Comparison of ENCODE assay signal across 11 cellular contexts in the genomic region with DNA sequence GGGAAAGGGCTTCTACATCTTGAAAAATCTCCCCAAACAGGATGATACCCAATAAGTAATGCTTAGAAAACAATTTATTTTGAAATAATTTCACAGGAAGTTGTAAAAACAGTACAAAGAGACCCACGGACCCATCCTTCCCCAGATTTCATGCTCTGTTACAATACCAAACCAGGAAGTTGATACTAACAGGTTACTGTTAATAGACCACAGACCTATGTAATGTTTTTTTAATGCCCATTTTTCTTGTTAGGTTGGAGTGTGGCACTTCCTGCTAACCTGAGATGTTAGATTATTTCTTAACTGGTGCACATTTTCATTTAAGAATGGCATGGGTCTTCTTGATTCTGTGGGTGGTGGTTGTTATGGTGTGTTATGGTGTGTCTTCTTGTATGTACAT. TPM values are rescaled to one million over a fixed set of nuclear protein-coding genes. Genes with fewer than 3 reads are reported as not detected.
DNase-seq lines count a peak whose midpoint lies in the region; ATAC-seq, FAIRE-seq and TF ChIP-seq lines count a peak whose summit lies in the region.
"Had no signal": no experiment of that assay in that cellular context is flagged by ENCODE, and none has a peak within 500 bp of the region (broad histone marks: within the 10 kb centered on the region; RNA-seq: fewer than 3 reads in every experiment).

No MANE protein-coding gene starts in this region.

- H2BK15ac ChIP-seq in mesenchymal stem cell (ENCODE audit: low read depth, poor library complexity, severe bottlenecking), result no peak overlapping the region

- no peaks in the 10 kb centered on the region for H3K27me3 ChIP-seq in CD8-positive, alpha-beta memory T cell (ENCODE audit: insufficient read depth, low read length, poor library complexity, severe bottlenecking)
- H3K27me3 ChIP-seq in mesenchymal stem cell (ENCODE audit: control insufficient read depth in 1 of 2, insufficient read depth in 1 of 2, low read length in 2 of 2) (no peaks in the 10 kb centered on the region), ascending aorta (no peaks in the 10 kb centered on the region), HepG2 (ENCODE audit: control insufficient read depth in 1 of 2, insufficient read depth in 2 of 2, low read length in 2 of 2) (no peaks in the 10 kb centered on the region)

- H3K27ac ChIP-seq in CD8-positive, alpha-beta memory T cell (ENCODE audit: low read depth, low read length), result peak overlapping the region; percentile 26
- H3K27ac ChIP-seq in mesenchymal stem cell (ENCODE audit: low read length, poor library complexity, severe bottlenecking) (peak overlapping the region; percentile 42), ascending aorta (no peak overlapping the region), HepG2 (ENCODE audit: extremely low read length, insufficient read depth, low read length) (no peak overlapping the region)

- peaks cover 89 to 97% (median 96%) of the 10 kb centered on the region in 3 donors for H3K4me1 Mint-ChIP-seq in CD8-positive, alpha-beta memory T cell
- H3K4me1 Mint-ChIP-seq in T-cell, result peaks cover 80 to 89% (median 82%) of the 10 kb centered on the region in 3 donors

- peaks cover 8% of the 10 kb centered on the region for H3K9me3 ChIP-seq in CD8-positive, alpha-beta memory T cell (ENCODE audit: low read length)
- H3K9me3 ChIP-seq in mesenchymal stem cell (ENCODE audit: control insufficient read depth, low read length) (peaks cover 6% of the 10 kb centered on the region), ascending aorta (peaks cover 0 to 4% of the 10 kb centered on the region in 2 donors), HepG2 (ENCODE audit: low read length) (peaks cover 16% of the 10 kb centered on the region; the same call in 1 of the 2 replicates)

- TF ChIP-seq POLR2A in HepG2 (IDR thresholded peaks at IDR 0.05; ENCODE audit: insufficient read depth in 1 of 2, low read depth in 2 of 2, low read length in 2 of 2), result no peak

- no peak overlapping the region for H3K4me2 ChIP-seq in mesenchymal stem cell (ENCODE audit: low read length, poor library complexity, severe bottlenecking)
- no peak overlapping the region for H3K4me2 ChIP-seq in HepG2 (ENCODE audit: low read depth, low read length)

- peak in 2 of 5 donors; percentile 47 to 65 for DNase-seq in CD8-positive, alpha-beta memory T cell
- peak in 14 of 34 experiments; percentile 17 to 49 (median 26) for DNase-seq in T-cell
- DNase-seq in mesenchymal stem cell, result no peak
- no peak for DNase-seq in ascending aorta (ENCODE audit: low spot score in 2 of 2)
- DNase-seq in midbrain (lab: John Stamatoyannopoulos, UW), result no peak
- DNase-seq in foreskin fibroblast, result no peak
- no peak for DNase-seq in HepG2 (ENCODE audit: low spot score)
- DNase-seq: DMS53, T-helper 9 cell had no signal

- peaks cover 17% of the 10 kb centered on the region for H3K79me2 ChIP-seq in HepG2 (ENCODE audit: insufficient read depth, low read length)

- H3K18ac ChIP-seq in mesenchymal stem cell (ENCODE audit: low read depth in 1 of 2, low read length in 2 of 2), result peak overlapping the region in 1 of 2 experiments; percentile 75

- peak overlapping the region; percentile 87 for H2AK5ac ChIP-seq in mesenchymal stem cell (ENCODE audit: low read length, severe bottlenecking)

- POLR2A ChIA-PET in CD8-positive, alpha-beta memory T cell (lab: Charles Lee), result no interaction called here
- POLR2A ChIA-PET in T-cell (lab: Charles Lee), result interaction anchor here in 1 of 2 donors (1.6 kb wide), 1 partner anchor 13 kb away, joined by 8 read pairs; no protein-coding TSS in a partner anchor
- POLR2A ChIA-PET in HepG2 (lab: Yijun Ruan, JAX), result no interaction called here

- in situ Hi-C loops in HepG2 (cut with HindIII; ENCODE audit: extremely low pct_ligation_motif_present, low pct_unique_long_range_greater_than_20kb), result no loop called here

- H2AFZ ChIP-seq in mesenchymal stem cell (ENCODE audit: low read depth, low read length) (no peak overlapping the region), HepG2 (ENCODE audit: low read length) (no peak overlapping the region)

- WGBS in mesenchymal stem cell, result 20% methylated on average over 1 of the region's 1 CpG
- WGBS in HepG2 (ENCODE audit: low lambda C conversion rate), result 84% methylated on average over 1 of the region's 1 CpG

- intact Hi-C loops in ascending aorta (cut with DNase I), result no loop called here
- intact Hi-C loops in HepG2 (cut with micrococcal nuclease; ENCODE audit: unreplicated experiment), result no loop called here

- no TSS peak for BruUV-seq in HepG2 (replicated peaks; lab: Mats Ljungman, UMichigan)

- H3K14ac ChIP-seq in mesenchymal stem cell (ENCODE audit: low read length in 2 of 2), result no peak overlapping the region

- peaks cover 63% of the 10 kb centered on the region for H3K4me1 ChIP-seq in CD8-positive, alpha-beta memory T cell (ENCODE audit: insufficient read depth, low read length)
- peaks cover 8% of the 10 kb centered on the region for H3K4me1 ChIP-seq in mesenchymal stem cell (ENCODE audit: control insufficient read depth, insufficient read depth, low read depth, low read length)
- peaks cover 0 to 5% of the 10 kb centered on the region in 2 donors for H3K4me1 ChIP-seq in ascending aorta
- peaks cover 20% of the 10 kb centered on the region for H3K4me1 ChIP-seq in HepG2 (ENCODE audit: insufficient read depth, low read length)

- no peak overlapping the region for H3K4ac ChIP-seq in mesenchymal stem cell (ENCODE audit: low read depth in 1 of 2, low read length in 2 of 2)

- H3K36me3 Mint-ChIP-seq in CD8-positive, alpha-beta memory T cell, result peaks cover 2 to 15% (median 6%) of the 10 kb centered on the region in 3 donors
- H3K36me3 Mint-ChIP-seq in T-cell, result peaks cover 13% of the 10 kb centered on the region

- H3K23ac ChIP-seq in mesenchymal stem cell (ENCODE audit: low read length in 2 of 2), result no peak overlapping the region

- TF ChIP-seq CTCF in ascending aorta (IDR thresholded peaks at IDR 0.05), result no peak
- no peak for TF ChIP-seq CTCF in foreskin fibroblast (IDR thresholded peaks at IDR 0.05; ENCODE audit: low read depth, low read length)
- TF ChIP-seq CTCF in HepG2 (CRISPR knock-in tag; IDR thresholded peaks at IDR 0.05), result no peak

- no peak overlapping the region for H2BK12ac ChIP-seq in mesenchymal stem cell (ENCODE audit: low read length in 2 of 2)

- no peaks in the 10 kb centered on the region for H3K27me3 Mint-ChIP-seq in CD8-positive, alpha-beta memory T cell
- no peaks in the 10 kb centered on the region for H3K27me3 Mint-ChIP-seq in T-cell

- no peak overlapping the region for H4K91ac ChIP-seq in mesenchymal stem cell (ENCODE audit: low read length)

- no peak for TF ChIP-seq RAD21 in HepG2 (CRISPR knock-in tag; IDR thresholded peaks at IDR 0.05)

- TF ChIP-seq EP300 in HepG2 (IDR thresholded peaks at IDR 0.05; ENCODE audit: low read depth in 2 of 2, low read length in 2 of 2), result no peak
- TF ChIP-seq EP300 in HepG2 (CRISPR knock-in tag; IDR thresholded peaks at IDR 0.05; ENCODE audit: borderline replicate concordance), result no peak

- H4K20me1 ChIP-seq in HepG2 (ENCODE audit: insufficient read depth, low read length), result no peaks in the 10 kb centered on the region

- no peak overlapping the region for H2BK120ac ChIP-seq in mesenchymal stem cell (ENCODE audit: low read depth, low read length)

- peak; percentile 30 for ATAC-seq in GM21619 (IDR thresholded peaks at IDR 0.05; ENCODE audit: unreplicated experiment)
- ATAC-seq in T-cell (replicated peaks in 1 of 4), result peak; percentile 60 to 78 (median 68)
- no peak for ATAC-seq in HepG2

- H3K9ac ChIP-seq in mesenchymal stem cell (ENCODE audit: low read length), result no peak overlapping the region
- H3K9ac ChIP-seq in HepG2 (ENCODE audit: insufficient read depth, low read depth, low read length), result no peak overlapping the region

- peaks cover 4 to 14% (median 9%) of the 10 kb centered on the region in 5 donors for H3K9me3 Mint-ChIP-seq in CD8-positive, alpha-beta memory T cell
- peaks cover 0 to 16% (median 9%) of the 10 kb centered on the region in 3 donors for H3K9me3 Mint-ChIP-seq in T-cell

- peak overlapping the region; percentile 72 to 98 (median 90) for H3K27ac Mint-ChIP-seq in CD8-positive, alpha-beta memory T cell
- peak overlapping the region; percentile 89 to 93 for H3K27ac Mint-ChIP-seq in T-cell

- no peaks in the 10 kb centered on the region for H3K36me3 ChIP-seq in CD8-positive, alpha-beta memory T cell (ENCODE audit: insufficient read depth, low read length)
- H3K36me3 ChIP-seq in mesenchymal stem cell (ENCODE audit: control insufficient read depth in 1 of 2, insufficient read depth in 2 of 2, low read depth in 1 of 2, low read length in 2 of 2) (no peaks in the 10 kb centered on the region), ascending aorta (no peaks in the 10 kb centered on the region), HepG2 (replicated peaks in 1 of 2; ENCODE audit: control insufficient read depth in 1 of 2, insufficient read depth in 2 of 2, low read length in 2 of 2) (no peaks in the 10 kb centered on the region)

- H4K8ac ChIP-seq in mesenchymal stem cell (ENCODE audit: low read length), result no peak overlapping the region

- CTCF ChIA-PET in CD8-positive, alpha-beta memory T cell (lab: Charles Lee), result interaction anchor here (0.7 to 7.3 kb wide), 3 partner anchors 12 to 13 kb away, joined by 5 to 49 read pairs (median 12); no protein-coding TSS in a partner anchor
- CTCF ChIA-PET in T-cell (lab: Charles Lee) (interaction anchor here (0.8 to 2.7 kb wide), 4 partner anchors 13 to 114 kb away, joined by 3 to 8 read pairs (median 3); no protein-coding TSS in a partner anchor), HepG2 (lab: Yijun Ruan, JAX; ENCODE audit: low intra/inter-chr PET ratio, low total read pairs) (no interaction called here)

- peak overlapping the region; percentile 11 for H3K4me3 ChIP-seq in CD8-positive, alpha-beta memory T cell (ENCODE audit: low read length)
- H3K4me3 ChIP-seq in mesenchymal stem cell (ENCODE audit: insufficient read depth in 1 of 2, low read depth in 1 of 2, low read length in 2 of 2) (no peak overlapping the region), ascending aorta (no peak overlapping the region), foreskin fibroblast (ENCODE audit: low read depth in 1 of 2, low read length in 2 of 2) (no peak overlapping the region), HepG2 (replicated peaks in 1 of 3; ENCODE audit: insufficient read depth in 1 of 3, low read depth in 2 of 3, low read length in 3 of 3) (no peak overlapping the region)

- FAIRE-seq in HepG2 (lab: Jason Lieb, UNC), result no peak
- FAIRE-seq: endometrium had no signal

- H3K79me1 ChIP-seq in mesenchymal stem cell (replicated peaks; ENCODE audit: low read length, poor library complexity, severe bottlenecking), result peaks cover 34% of the 10 kb centered on the region

- H3K4me3 Mint-ChIP-seq in CD8-positive, alpha-beta memory T cell, result peak overlapping the region; percentile 7 to 78 (median 64)
- peak overlapping the region; percentile 32 to 37 (median 34) for H3K4me3 Mint-ChIP-seq in T-cell

- H2BK5ac ChIP-seq in mesenchymal stem cell (ENCODE audit: low read depth, low read length, poor library complexity, severe bottlenecking), result no peak overlapping the region

RNA-seq across cellular contexts. Expression of a gene that starts 21.4 kb away (rescaled TPM):
- 10 to 100 TPM; 40.9 to 42.4 TPM for total RNA-seq in CD8-positive, alpha-beta memory T cell
- 6.4 TPM for polyA plus RNA-seq in CD8-positive, alpha-beta memory T cell
- total RNA-seq in T-cell, result 10 to 100 TPM; 61.1 to 94.9 (median 81.8) TPM
- polyA plus RNA-seq in mesenchymal stem cell (2013, experiment 1 of 2), result 75.8 TPM
- 73.2 TPM for polyA plus RNA-seq in mesenchymal stem cell (2013, experiment 2 of 2)
- 15.4 TPM for total RNA-seq in ascending aorta
- 41.6 and 60.2 TPM in 2 replicates for total RNA-seq in HepG2 (2016; rRNA removed; fragmentation: Illumina TruSeq; extraction: Trizol)
- 135 and 162 TPM in 2 replicates for total RNA-seq in HepG2 (2016; cell fraction: cytosol; rRNA removed; fragmentation: Illumina TruSeq; extraction: Trizol; ENCODE audit: low read depth)
- 38.9 and 57.0 TPM in 2 replicates for total RNA-seq in HepG2 (2016; cell fraction: insoluble cytoplasmic fraction; rRNA removed; fragmentation: Illumina TruSeq; extraction: Trizol)
- total RNA-seq in HepG2 (2016; cell fraction: membrane; rRNA removed; fragmentation: Illumina TruSeq; extraction: Trizol), result 47.6 and 51.1 TPM in 2 replicates
- 89.0 and 90.8 TPM in 2 replicates for total RNA-seq in HepG2 (2016; cell fraction: nucleus; rRNA removed; fragmentation: Illumina TruSeq; extraction: Trizol)
- polyA plus RNA-seq in HepG2 (2011; rRNA removed), result 30.0 and 33.1 TPM in 2 replicates
- 25.6 and 26.2 TPM in 2 replicates for polyA plus RNA-seq in HepG2 (2011; cell fraction: cytosol; rRNA removed)
- polyA plus RNA-seq in HepG2 (2011; cell fraction: nucleus; rRNA removed), result 49.6 and 62.0 TPM in 2 replicates
- 27.4 and 34.9 TPM in 2 replicates for polyA plus RNA-seq in HepG2 (2012)
- 2.3 and 2.7 TPM in 2 replicates for polyA plus RNA-seq in HepG2 (2016; cell fraction: cytosol; fragmentation: Illumina TruSeq; extraction: Trizol; ENCODE audit: low read depth)
- 23.2 and 26.4 TPM in 2 replicates for polyA plus RNA-seq in HepG2 (2016; cell fraction: insoluble cytoplasmic fraction; fragmentation: Illumina TruSeq; extraction: Trizol; ENCODE audit: low read depth)
- polyA plus RNA-seq in HepG2 (2016; cell fraction: membrane; fragmentation: Illumina TruSeq; extraction: Trizol; ENCODE audit: low read depth), result 6.2 and 7.2 TPM in 2 replicates
- 54.2 and 59.9 TPM in 2 replicates for polyA plus RNA-seq in HepG2 (2016; cell fraction: nucleus; fragmentation: Illumina TruSeq; extraction: Trizol; ENCODE audit: insufficient read depth, low read depth)
- 26.7 and 71.2 TPM in 2 replicates for polyA minus RNA-seq in HepG2 (2011; rRNA and poly(A)+ RNA removed; ENCODE audit: low replicate concordance)
- 46.1 and 49.4 TPM in 2 replicates for polyA minus RNA-seq in HepG2 (2011; cell fraction: cytosol; rRNA and poly(A)+ RNA removed)
- polyA minus RNA-seq in HepG2 (2011; cell fraction: nucleus; rRNA and poly(A)+ RNA removed), result 105 and 114 TPM in 2 replicates

Comparison
In these comparisons a context has a peak if more than half of its experiments do, and no peak if none do; other contexts are left out.
1. H3K27ac ChIP-seq: peak in CD8-positive, alpha-beta memory T cell (single experiment) and mesenchymal stem cell (single experiment); none in ascending aorta (0 of 2) and HepG2 (single experiment).